Comparison of ENCODE assay signal across 1 cellular context in the genomic region with DNA sequence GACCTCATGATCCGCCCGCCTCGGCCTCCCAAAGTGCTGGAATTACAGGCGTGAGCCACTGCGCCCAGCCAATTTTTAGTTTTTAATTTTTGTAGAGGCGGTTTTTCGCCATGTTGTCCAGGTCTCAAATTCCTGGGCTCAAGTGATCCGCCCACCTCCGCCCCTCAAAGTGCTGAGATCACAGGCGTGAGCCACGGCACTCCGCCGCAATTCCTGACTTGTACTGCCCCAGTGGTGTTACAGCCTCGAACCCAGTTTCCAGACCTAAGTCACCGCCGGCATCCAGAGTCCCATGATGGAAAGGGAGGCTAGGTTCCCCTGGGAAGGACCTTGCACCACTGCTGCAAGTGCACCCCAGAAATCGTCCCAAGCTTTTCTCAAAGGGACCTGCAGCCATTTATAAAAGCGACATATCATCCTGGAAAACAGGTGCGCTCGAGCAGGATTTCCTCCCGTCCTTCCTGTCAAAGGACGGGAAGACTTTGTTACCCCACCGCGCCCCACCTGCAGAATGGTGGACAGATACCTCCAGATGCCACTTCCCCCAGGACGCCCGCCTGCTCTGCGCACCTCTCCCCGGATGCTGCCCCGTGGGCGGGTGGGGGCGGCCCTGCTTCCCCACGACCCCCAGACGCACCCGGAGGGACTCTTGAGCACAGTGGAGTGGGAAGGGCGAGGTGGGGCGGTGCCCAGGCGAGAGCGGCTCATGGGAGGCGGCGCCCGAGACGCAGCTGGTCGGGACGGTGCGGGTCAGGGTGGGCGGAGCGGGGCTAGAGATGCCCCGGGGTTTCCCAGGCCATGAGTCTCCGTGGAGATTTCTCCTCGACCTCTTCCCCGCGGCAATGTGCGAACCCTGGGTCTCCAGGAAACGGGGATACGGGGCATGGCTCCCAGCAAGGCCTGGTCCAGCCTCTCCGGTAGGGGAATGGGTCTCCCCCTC.
TF ChIP-seq lines count a peak whose summit lies in the region.

No MANE protein-coding gene starts in this region.

TF ChIP-seq in HEK293, 187 proteins besides CTCF, POLR2A, EP300 and RAD21 (continued from another document):
- TF ChIP-seq GLIS1 (tag by site-specific recombination; IDR thresholded peaks at IDR 0.05) (peak; percentile 13; the same call in 1 of the 2 replicates), ZBTB48 (tag by site-specific recombination; IDR thresholded peaks at IDR 0.05) (peak; percentile 32; the same call in 1 of the 2 replicates), ZNF2 (tag by site-specific recombination; IDR thresholded peaks at IDR 0.05) (0 out of 2 replicates have a peak, but pooled peaks have one; percentile 18), ZXDB (tag by site-specific recombination; IDR thresholded peaks at IDR 0.05) (peak; percentile 100), GLIS2 (tag by site-specific recombination; IDR thresholded peaks at IDR 0.05) (peak; percentile 68), ZNF777 (tag by site-specific recombination; IDR thresholded peaks at IDR 0.05; ENCODE audit: borderline replicate concordance) (0 out of 2 replicates have a peak, but pooled peaks have one; percentile 34), KLF16 (tag by site-specific recombination; IDR thresholded peaks at IDR 0.05) (peak; percentile 59), ZNF776 (tag by site-specific recombination; IDR thresholded peaks at IDR 0.05; ENCODE audit: borderline replicate concordance) (no peak), SP3 (tag by site-specific recombination; IDR thresholded peaks at IDR 0.05) (peak; percentile 49), ZNF76 (tag by site-specific recombination; IDR thresholded peaks at IDR 0.05; ENCODE audit: borderline replicate concordance, low read depth) (peak; percentile 46; the same call in 1 of the 2 replicates), ZNF19 (tag by site-specific recombination; IDR thresholded peaks at IDR 0.05; ENCODE audit: low read depth) (no peak)
- TF ChIP-seq, protein P1, sequence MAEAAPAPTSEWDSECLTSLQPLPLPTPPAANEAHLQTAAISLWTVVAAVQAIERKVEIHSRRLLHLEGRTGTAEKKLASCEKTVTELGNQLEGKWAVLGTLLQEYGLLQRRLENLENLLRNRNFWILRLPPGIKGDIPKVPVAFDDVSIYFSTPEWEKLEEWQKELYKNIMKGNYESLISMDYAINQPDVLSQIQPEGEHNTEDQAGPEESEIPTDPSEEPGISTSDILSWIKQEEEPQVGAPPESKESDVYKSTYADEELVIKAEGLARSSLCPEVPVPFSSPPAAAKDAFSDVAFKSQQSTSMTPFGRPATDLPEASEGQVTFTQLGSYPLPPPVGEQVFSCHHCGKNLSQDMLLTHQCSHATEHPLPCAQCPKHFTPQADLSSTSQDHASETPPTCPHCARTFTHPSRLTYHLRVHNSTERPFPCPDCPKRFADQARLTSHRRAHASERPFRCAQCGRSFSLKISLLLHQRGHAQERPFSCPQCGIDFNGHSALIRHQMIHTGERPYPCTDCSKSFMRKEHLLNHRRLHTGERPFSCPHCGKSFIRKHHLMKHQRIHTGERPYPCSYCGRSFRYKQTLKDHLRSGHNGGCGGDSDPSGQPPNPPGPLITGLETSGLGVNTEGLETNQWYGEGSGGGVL (tag by site-specific recombination; IDR thresholded peaks at IDR 0.05) = peak; percentile 13; the same call in 1 of the 2 replicates
- TF ChIP-seq, protein P2, sequence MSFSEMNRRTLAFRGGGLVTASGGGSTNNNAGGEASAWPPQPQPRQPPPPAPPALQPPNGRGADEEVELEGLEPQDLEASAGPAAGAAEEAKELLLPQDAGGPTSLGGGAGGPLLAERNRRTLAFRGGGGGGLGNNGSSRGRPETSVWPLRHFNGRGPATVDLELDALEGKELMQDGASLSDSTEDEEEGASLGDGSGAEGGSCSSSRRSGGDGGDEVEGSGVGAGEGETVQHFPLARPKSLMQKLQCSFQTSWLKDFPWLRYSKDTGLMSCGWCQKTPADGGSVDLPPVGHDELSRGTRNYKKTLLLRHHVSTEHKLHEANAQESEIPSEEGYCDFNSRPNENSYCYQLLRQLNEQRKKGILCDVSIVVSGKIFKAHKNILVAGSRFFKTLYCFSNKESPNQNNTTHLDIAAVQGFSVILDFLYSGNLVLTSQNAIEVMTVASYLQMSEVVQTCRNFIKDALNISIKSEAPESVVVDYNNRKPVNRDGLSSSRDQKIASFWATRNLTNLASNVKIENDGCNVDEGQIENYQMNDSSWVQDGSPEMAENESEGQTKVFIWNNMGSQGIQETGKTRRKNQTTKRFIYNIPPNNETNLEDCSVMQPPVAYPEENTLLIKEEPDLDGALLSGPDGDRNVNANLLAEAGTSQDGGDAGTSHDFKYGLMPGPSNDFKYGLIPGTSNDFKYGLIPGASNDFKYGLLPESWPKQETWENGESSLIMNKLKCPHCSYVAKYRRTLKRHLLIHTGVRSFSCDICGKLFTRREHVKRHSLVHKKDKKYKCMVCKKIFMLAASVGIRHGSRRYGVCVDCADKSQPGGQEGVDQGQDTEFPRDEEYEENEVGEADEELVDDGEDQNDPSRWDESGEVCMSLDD (tag by site-specific recombination; IDR thresholded peaks at IDR 0.05) = 0 out of 2 replicates have a peak, but pooled peaks have one; percentile 8
